Comparison of ENCODE assay signal across 1 cellular context in the genomic region with DNA sequence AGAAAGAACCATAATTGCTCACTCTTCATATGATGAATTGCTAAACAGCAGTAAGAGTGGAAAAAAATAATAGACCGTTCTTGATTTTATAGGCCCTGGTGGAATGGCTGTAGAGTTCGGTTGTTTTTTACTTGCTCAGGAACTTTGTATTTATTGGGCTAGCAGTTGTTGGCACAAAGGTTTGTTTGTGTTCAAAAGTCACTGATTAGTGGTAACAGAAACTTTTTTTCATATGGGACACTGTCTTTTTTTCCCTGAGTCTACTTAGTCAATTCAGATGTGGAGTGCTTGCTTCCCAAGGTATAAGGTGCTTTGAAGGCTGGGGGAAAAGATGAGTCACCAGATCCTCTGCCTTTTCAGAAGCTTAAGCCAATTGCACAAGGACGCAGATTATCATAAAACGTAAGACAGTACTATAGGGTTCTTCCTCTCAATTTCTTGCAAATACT.
A peak's percentile ranks its signal among the peaks of the same experiment; 100 is the strongest.
TF ChIP-seq lines count a peak whose summit lies in the region.

No MANE protein-coding gene starts in this region.

TF ChIP-seq in HEK293, 187 proteins besides CTCF, POLR2A, EP300 and RAD21 (continued from another document and continues in another):
- TF ChIP-seq, protein P1, sequence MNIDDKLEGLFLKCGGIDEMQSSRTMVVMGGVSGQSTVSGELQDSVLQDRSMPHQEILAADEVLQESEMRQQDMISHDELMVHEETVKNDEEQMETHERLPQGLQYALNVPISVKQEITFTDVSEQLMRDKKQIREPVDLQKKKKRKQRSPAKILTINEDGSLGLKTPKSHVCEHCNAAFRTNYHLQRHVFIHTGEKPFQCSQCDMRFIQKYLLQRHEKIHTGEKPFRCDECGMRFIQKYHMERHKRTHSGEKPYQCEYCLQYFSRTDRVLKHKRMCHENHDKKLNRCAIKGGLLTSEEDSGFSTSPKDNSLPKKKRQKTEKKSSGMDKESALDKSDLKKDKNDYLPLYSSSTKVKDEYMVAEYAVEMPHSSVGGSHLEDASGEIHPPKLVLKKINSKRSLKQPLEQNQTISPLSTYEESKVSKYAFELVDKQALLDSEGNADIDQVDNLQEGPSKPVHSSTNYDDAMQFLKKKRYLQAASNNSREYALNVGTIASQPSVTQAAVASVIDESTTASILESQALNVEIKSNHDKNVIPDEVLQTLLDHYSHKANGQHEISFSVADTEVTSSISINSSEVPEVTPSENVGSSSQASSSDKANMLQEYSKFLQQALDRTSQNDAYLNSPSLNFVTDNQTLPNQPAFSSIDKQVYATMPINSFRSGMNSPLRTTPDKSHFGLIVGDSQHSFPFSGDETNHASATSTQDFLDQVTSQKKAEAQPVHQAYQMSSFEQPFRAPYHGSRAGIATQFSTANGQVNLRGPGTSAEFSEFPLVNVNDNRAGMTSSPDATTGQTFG (tag by site-specific recombination; IDR thresholded peaks at IDR 0.05; ENCODE audit: borderline replicate concordance), result no peak
- TF ChIP-seq, protein P2, sequence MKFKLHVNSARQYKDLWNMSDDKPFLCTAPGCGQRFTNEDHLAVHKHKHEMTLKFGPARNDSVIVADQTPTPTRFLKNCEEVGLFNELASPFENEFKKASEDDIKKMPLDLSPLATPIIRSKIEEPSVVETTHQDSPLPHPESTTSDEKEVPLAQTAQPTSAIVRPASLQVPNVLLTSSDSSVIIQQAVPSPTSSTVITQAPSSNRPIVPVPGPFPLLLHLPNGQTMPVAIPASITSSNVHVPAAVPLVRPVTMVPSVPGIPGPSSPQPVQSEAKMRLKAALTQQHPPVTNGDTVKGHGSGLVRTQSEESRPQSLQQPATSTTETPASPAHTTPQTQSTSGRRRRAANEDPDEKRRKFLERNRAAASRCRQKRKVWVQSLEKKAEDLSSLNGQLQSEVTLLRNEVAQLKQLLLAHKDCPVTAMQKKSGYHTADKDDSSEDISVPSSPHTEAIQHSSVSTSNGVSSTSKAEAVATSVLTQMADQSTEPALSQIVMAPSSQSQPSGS (tag by site-specific recombination; IDR thresholded peaks at IDR 0.05; ENCODE audit: low read depth), result no peak
- TF ChIP-seq TRIM28 (IDR thresholded peaks at IDR 0.05; ENCODE audit: borderline replicate concordance, low read length), result no peak
- TF ChIP-seq, protein P3, sequence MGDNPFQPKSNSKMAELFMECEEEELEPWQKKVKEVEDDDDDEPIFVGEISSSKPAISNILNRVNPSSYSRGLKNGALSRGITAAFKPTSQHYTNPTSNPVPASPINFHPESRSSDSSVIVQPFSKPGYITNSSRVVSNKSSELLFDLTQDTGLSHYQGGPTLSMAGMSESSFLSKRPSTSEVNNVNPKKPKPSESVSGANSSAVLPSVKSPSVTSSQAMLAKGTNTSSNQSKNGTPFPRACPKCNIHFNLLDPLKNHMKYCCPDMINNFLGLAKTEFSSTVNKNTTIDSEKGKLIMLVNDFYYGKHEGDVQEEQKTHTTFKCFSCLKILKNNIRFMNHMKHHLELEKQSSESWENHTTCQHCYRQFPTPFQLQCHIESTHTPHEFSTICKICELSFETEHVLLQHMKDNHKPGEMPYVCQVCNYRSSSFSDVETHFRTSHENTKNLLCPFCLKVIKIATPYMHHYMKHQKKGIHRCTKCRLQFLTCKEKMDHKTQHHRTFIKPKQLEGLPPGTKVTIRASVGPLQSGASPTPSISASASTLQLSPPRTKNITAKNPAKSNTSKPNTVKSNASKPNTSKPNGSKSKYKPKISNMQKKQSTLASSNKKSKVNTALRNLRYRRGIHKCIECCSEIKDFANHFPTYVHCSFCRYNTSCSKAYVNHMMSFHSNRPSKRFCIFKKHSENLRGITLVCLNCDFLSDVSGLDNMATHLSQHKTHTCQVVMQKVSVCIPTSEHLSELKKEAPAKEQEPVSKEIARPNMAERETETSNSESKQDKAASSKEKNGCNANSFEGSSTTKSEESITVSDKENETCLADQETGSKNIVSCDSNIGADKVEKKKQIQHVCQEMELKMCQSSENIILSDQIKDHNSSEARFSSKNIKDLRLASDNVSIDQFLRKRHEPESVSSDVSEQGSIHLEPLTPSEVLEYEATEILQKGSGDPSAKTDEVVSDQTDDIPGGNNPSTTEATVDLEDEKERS (tag by site-specific recombination; IDR thresholded peaks at IDR 0.05), result no peak
- TF ChIP-seq KLF1 (tag by site-specific recombination; IDR thresholded peaks at IDR 0.05), result no peak
- no peak for TF ChIP-seq ZNF624 (tag by site-specific recombination; IDR thresholded peaks at IDR 0.05)
- no peak for TF ChIP-seq ZNF157 (tag by site-specific recombination; IDR thresholded peaks at IDR 0.05)
- TF ChIP-seq, protein P4, sequence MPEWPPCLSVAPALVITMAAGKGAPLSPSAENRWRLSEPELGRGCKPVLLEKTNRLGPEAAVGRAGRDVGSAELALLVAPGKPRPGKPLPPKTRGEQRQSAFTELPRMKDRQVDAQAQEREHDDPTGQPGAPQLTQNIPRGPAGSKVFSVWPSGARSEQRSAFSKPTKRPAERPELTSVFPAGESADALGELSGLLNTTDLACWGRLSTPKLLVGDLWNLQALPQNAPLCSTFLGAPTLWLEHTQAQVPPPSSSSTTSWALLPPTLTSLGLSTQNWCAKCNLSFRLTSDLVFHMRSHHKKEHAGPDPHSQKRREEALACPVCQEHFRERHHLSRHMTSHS (tag by site-specific recombination; IDR thresholded peaks at IDR 0.05), result no peak
- TF ChIP-seq KLF8 (tag by site-specific recombination; IDR thresholded peaks at IDR 0.05), result no peak
- TF ChIP-seq PRDM1 (tag by site-specific recombination; IDR thresholded peaks at IDR 0.05), result peak; percentile 74; the same call in 1 of the 2 replicates
- no peak for TF ChIP-seq ZNF658 (tag by site-specific recombination; IDR thresholded peaks at IDR 0.05)
- no peak for TF ChIP-seq GLIS1 (tag by site-specific recombination; IDR thresholded peaks at IDR 0.05)
- TF ChIP-seq, protein P5, sequence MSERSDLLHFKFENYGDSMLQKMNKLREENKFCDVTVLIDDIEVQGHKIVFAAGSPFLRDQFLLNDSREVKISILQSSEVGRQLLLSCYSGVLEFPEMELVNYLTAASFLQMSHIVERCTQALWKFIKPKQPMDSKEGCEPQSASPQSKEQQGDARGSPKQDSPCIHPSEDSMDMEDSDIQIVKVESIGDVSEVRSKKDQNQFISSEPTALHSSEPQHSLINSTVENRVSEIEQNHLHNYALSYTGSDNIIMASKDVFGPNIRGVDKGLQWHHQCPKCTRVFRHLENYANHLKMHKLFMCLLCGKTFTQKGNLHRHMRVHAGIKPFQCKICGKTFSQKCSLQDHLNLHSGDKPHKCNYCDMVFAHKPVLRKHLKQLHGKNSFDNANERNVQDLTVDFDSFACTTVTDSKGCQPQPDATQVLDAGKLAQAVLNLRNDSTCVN (tag by site-specific recombination; optimal IDR thresholded peaks at IDR 0.05), result no peak
- TF ChIP-seq, protein P6, sequence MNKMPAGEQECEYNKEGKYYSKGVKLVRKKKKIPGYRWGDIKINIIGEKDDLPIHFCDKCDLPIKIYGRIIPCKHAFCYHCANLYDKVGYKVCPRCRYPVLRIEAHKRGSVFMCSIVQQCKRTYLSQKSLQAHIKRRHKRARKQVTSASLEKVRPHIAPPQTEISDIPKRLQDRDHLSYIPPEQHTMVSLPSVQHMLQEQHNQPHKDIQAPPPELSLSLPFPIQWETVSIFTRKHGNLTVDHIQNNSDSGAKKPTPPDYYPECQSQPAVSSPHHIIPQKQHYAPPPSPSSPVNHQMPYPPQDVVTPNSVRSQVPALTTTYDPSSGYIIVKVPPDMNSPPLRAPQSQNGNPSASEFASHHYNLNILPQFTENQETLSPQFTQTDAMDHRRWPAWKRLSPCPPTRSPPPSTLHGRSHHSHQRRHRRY (tag by site-specific recombination; IDR thresholded peaks at IDR 0.05), result no peak
- TF ChIP-seq ZEB2 (tag by site-specific recombination; IDR thresholded peaks at IDR 0.05), result peak; percentile 56
- no peak; the same call in 1 of the 2 replicates for TF ChIP-seq ZNF350 (tag by site-specific recombination; IDR thresholded peaks at IDR 0.05)
- TF ChIP-seq ZNF510 (tag by site-specific recombination; IDR thresholded peaks at IDR 0.05; ENCODE audit: insufficient replicate concordance), result no peak
- TF ChIP-seq ZNF335 (tag by site-specific recombination; conservative IDR thresholded peaks at IDR 0.05), result peak; percentile 35; the same call in 1 of the 2 replicates
- TF ChIP-seq ZNF555 (tag by site-specific recombination; conservative IDR thresholded peaks at IDR 0.05), result no peak
- TF ChIP-seq BCL11B (tag by site-specific recombination; IDR thresholded peaks at IDR 0.05; ENCODE audit: low read depth), result no peak
- no peak for TF ChIP-seq SALL2 (tag by site-specific recombination; IDR thresholded peaks at IDR 0.05; ENCODE audit: borderline replicate concordance)
- no peak for TF ChIP-seq ZNF529 (tag by site-specific recombination; IDR thresholded peaks at IDR 0.05; ENCODE audit: insufficient replicate concordance)
- TF ChIP-seq ZNF677 (tag by site-specific recombination; IDR thresholded peaks at IDR 0.05), result no peak
- TF ChIP-seq, protein P7, sequence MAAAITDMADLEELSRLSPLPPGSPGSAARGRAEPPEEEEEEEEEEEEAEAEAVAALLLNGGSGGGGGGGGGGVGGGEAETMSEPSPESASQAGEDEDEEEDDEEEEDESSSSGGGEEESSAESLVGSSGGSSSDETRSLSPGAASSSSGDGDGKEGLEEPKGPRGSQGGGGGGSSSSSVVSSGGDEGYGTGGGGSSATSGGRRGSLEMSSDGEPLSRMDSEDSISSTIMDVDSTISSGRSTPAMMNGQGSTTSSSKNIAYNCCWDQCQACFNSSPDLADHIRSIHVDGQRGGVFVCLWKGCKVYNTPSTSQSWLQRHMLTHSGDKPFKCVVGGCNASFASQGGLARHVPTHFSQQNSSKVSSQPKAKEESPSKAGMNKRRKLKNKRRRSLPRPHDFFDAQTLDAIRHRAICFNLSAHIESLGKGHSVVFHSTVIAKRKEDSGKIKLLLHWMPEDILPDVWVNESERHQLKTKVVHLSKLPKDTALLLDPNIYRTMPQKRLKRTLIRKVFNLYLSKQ (tag by site-specific recombination; IDR thresholded peaks at IDR 0.05; ENCODE audit: borderline replicate concordance), result no peak
- TF ChIP-seq FEZF1 (tag by site-specific recombination; IDR thresholded peaks at IDR 0.05), result peak; percentile 97
- no peak for TF ChIP-seq ZFP37 (tag by site-specific recombination; IDR thresholded peaks at IDR 0.05)
- 0 out of 2 replicates have a peak, but pooled peaks have one; percentile 53 for TF ChIP-seq ZNF843 (tag by site-specific recombination; IDR thresholded peaks at IDR 0.05)
- TF ChIP-seq, protein P8, sequence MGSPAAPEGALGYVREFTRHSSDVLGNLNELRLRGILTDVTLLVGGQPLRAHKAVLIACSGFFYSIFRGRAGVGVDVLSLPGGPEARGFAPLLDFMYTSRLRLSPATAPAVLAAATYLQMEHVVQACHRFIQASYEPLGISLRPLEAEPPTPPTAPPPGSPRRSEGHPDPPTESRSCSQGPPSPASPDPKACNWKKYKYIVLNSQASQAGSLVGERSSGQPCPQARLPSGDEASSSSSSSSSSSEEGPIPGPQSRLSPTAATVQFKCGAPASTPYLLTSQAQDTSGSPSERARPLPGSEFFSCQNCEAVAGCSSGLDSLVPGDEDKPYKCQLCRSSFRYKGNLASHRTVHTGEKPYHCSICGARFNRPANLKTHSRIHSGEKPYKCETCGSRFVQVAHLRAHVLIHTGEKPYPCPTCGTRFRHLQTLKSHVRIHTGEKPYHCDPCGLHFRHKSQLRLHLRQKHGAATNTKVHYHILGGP (tag by site-specific recombination; IDR thresholded peaks at IDR 0.05), result no peak
- no peak for TF ChIP-seq REPIN1 (tag by site-specific recombination; IDR thresholded peaks at IDR 0.05; ENCODE audit: low read depth)
- TF ChIP-seq SCRT1 (tag by site-specific recombination; IDR thresholded peaks at IDR 0.05; ENCODE audit: borderline replicate concordance), result no peak
- no peak for TF ChIP-seq WT1 (tag by site-specific recombination; IDR thresholded peaks at IDR 0.05)
- TF ChIP-seq, protein P9, sequence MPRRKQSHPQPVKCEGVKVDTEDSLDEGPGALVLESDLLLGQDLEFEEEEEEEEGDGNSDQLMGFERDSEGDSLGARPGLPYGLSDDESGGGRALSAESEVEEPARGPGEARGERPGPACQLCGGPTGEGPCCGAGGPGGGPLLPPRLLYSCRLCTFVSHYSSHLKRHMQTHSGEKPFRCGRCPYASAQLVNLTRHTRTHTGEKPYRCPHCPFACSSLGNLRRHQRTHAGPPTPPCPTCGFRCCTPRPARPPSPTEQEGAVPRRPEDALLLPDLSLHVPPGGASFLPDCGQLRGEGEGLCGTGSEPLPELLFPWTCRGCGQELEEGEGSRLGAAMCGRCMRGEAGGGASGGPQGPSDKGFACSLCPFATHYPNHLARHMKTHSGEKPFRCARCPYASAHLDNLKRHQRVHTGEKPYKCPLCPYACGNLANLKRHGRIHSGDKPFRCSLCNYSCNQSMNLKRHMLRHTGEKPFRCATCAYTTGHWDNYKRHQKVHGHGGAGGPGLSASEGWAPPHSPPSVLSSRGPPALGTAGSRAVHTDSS (tag by site-specific recombination; IDR thresholded peaks at IDR 0.05), result no peak
- TF ChIP-seq ZNF558 (tag by site-specific recombination; IDR thresholded peaks at IDR 0.05), result no peak
- no peak for TF ChIP-seq ZNF768 (tag by site-specific recombination; IDR thresholded peaks at IDR 0.05)
- TF ChIP-seq ZNF548 (tag by site-specific recombination; IDR thresholded peaks at IDR 0.05), result no peak
- TF ChIP-seq, protein P10, sequence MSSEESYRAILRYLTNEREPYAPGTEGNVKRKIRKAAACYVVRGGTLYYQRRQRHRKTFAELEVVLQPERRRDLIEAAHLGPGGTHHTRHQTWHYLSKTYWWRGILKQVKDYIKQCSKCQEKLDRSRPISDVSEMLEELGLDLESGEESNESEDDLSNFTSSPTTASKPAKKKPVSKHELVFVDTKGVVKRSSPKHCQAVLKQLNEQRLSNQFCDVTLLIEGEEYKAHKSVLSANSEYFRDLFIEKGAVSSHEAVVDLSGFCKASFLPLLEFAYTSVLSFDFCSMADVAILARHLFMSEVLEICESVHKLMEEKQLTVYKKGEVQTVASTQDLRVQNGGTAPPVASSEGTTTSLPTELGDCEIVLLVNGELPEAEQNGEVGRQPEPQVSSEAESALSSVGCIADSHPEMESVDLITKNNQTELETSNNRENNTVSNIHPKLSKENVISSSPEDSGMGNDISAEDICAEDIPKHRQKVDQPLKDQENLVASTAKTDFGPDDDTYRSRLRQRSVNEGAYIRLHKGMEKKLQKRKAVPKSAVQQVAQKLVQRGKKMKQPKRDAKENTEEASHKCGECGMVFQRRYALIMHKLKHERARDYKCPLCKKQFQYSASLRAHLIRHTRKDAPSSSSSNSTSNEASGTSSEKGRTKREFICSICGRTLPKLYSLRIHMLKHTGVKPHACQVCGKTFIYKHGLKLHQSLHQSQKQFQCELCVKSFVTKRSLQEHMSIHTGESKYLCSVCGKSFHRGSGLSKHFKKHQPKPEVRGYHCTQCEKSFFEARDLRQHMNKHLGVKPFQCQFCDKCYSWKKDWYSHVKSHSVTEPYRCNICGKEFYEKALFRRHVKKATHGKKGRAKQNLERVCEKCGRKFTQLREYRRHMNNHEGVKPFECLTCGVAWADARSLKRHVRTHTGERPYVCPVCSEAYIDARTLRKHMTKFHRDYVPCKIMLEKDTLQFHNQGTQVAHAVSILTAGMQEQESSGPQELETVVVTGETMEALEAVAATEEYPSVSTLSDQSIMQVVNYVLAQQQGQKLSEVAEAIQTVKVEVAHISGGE (tag by site-specific recombination; conservative IDR thresholded peaks at IDR 0.05; ENCODE audit: low read depth), result no peak
- TF ChIP-seq ZBTB17 (tag by site-specific recombination; IDR thresholded peaks at IDR 0.05), result peak; percentile 51
- no peak for TF ChIP-seq YY1 (tag by site-specific recombination; IDR thresholded peaks at IDR 0.05)
- no peak for TF ChIP-seq ZNF785 (tag by site-specific recombination; IDR thresholded peaks at IDR 0.05)
- TF ChIP-seq ZNF354C (tag by site-specific recombination; IDR thresholded peaks at IDR 0.05; ENCODE audit: borderline replicate concordance, low read depth), result no peak
- peak; percentile 75; the same call in 1 of the 2 replicates for TF ChIP-seq ZNF10 (tag by site-specific recombination; IDR thresholded peaks at IDR 0.05)
- no peak for TF ChIP-seq ZNF24 (tag by site-specific recombination; IDR thresholded peaks at IDR 0.05)
- TF ChIP-seq ZFP41 (tag by site-specific recombination; IDR thresholded peaks at IDR 0.05; ENCODE audit: borderline replicate concordance), result no peak
